Comparison of ENCODE assay signal across 1 cellular context in the genomic region with DNA sequence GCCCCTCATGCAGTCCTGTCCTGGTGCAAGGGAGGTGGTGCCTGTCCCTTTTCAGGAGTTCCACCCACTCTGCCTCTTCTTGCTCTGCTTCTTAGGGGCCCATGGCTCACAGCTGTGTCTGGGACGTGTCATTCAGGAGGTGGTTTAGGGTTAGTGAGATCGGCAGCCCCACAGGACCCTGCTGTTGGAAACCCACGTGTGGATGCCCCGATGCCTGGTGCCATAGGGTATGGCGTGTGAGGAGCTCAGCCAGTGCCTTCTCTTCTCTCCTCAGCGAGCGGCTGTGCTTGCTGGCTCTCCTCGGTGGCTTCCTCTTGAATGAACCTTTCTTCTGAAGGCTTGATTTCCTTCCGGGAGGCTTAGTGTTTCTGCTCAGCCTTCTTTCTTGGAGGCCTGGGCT.
TF ChIP-seq lines count a peak whose summit lies in the region.

No MANE protein-coding gene starts in this region.

TF ChIP-seq in GM23338, 12 proteins besides CTCF, POLR2A, EP300 and RAD21 (continued from another document):
- TF ChIP-seq, protein P1, sequence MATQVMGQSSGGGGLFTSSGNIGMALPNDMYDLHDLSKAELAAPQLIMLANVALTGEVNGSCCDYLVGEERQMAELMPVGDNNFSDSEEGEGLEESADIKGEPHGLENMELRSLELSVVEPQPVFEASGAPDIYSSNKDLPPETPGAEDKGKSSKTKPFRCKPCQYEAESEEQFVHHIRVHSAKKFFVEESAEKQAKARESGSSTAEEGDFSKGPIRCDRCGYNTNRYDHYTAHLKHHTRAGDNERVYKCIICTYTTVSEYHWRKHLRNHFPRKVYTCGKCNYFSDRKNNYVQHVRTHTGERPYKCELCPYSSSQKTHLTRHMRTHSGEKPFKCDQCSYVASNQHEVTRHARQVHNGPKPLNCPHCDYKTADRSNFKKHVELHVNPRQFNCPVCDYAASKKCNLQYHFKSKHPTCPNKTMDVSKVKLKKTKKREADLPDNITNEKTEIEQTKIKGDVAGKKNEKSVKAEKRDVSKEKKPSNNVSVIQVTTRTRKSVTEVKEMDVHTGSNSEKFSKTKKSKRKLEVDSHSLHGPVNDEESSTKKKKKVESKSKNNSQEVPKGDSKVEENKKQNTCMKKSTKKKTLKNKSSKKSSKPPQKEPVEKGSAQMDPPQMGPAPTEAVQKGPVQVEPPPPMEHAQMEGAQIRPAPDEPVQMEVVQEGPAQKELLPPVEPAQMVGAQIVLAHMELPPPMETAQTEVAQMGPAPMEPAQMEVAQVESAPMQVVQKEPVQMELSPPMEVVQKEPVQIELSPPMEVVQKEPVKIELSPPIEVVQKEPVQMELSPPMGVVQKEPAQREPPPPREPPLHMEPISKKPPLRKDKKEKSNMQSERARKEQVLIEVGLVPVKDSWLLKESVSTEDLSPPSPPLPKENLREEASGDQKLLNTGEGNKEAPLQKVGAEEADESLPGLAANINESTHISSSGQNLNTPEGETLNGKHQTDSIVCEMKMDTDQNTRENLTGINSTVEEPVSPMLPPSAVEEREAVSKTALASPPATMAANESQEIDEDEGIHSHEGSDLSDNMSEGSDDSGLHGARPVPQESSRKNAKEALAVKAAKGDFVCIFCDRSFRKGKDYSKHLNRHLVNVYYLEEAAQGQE (IDR thresholded peaks at IDR 0.05; ENCODE audit: unreplicated experiment): no peak
- TF ChIP-seq STAT1 (IDR thresholded peaks at IDR 0.05; ENCODE audit: unreplicated experiment) (no peak), NANOG (IDR thresholded peaks at IDR 0.05; ENCODE audit: borderline replicate concordance) (no peak), CREB1 (CRISPR knock-in tag; IDR thresholded peaks at IDR 0.05; ENCODE audit: low read depth) (no peak), EZH2 (IDR thresholded peaks at IDR 0.05; ENCODE audit: low read depth, unreplicated experiment) (no peak), JUNB (IDR thresholded peaks at IDR 0.05; ENCODE audit: unreplicated experiment) (no peak)
